ENCODE assay signal across 11 cellular contexts in the genomic region with DNA sequence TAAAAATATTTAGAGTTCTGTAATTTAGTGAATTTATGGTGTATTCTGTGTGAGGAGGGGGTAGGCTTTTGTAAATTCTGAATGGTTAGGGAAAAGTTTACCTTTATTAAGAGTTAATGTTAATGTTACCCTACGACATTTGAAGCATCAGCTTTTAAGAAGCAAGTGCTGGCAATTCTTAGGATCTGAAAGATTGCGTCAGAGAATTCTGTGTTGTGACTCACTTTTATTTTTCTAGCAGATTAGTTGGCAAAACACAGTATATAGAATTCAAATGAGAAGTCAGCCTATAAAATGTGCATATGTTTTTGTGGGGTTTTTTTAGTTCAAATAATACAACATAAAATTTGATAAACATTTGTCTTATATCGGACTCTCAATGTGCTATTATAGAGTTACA.
DNase-seq lines count a peak whose midpoint lies in the region; ATAC-seq and TF ChIP-seq lines count a peak whose summit lies in the region.
"Had no signal": no experiment of that assay in that cellular context is flagged by ENCODE, and none has a peak within 500 bp of the region (broad histone marks: within the 10 kb centered on the region; RNA-seq: fewer than 3 reads in every experiment).

No MANE protein-coding gene starts in this region.

- no peak overlapping the region for H3K4me3 ChIP-seq in retinal pigment epithelial cell (ENCODE audit: low read length)

- DNase-seq in EL (peak; percentile 76), NCI-H460 (ENCODE audit: extremely low read depth, low read depth) (peak; percentile 64), retinal pigment epithelial cell (ENCODE audit: low read depth) (peak; percentile 41), DMS153 treated with DMSO at 0.1 percent for 48 hours (lab: John Stamatoyannopoulos, UW; ENCODE audit: unreplicated experiment) (no peak), NCI-H82 treated with DMSO at 0.1 percent for 48 hours (lab: John Stamatoyannopoulos, UW; ENCODE audit: unreplicated experiment) (no peak), epidermal melanocyte (ENCODE audit: insufficient read length, low spot score) (no peak)
- DNase-seq in effector memory CD8-positive, alpha-beta T cell = no peak
- DNase-seq: H9, KBM-7, natural killer cell had no signal

- no peaks in the 10 kb centered on the region for H3K27me3 Mint-ChIP-seq in effector memory CD8-positive, alpha-beta T cell

- peaks cover 17 to 52% of the 10 kb centered on the region in 2 donors for H3K4me1 Mint-ChIP-seq in effector memory CD8-positive, alpha-beta T cell (ENCODE audit: low read depth in 2 of 2)
- H3K4me1 Mint-ChIP-seq: H9 had no signal

- TF ChIP-seq CTCF in retinal pigment epithelial cell (conservative IDR thresholded peaks at IDR 0.05; ENCODE audit: low read depth, low read length) = no peak

- H3K27ac Mint-ChIP-seq in effector memory CD8-positive, alpha-beta T cell = peak overlapping the region; percentile 13 to 50
- H3K27ac Mint-ChIP-seq: H9 had no signal

- no peaks in the 10 kb centered on the region for H3K9me3 Mint-ChIP-seq in effector memory CD8-positive, alpha-beta T cell
- H3K9me3 Mint-ChIP-seq: H9, natural killer cell had no signal

- H3K4me3 Mint-ChIP-seq in effector memory CD8-positive, alpha-beta T cell = no peak overlapping the region
- H3K4me3 Mint-ChIP-seq: H9, natural killer cell had no signal

- peaks cover 10% of the 10 kb centered on the region for H3K36me3 Mint-ChIP-seq in effector memory CD8-positive, alpha-beta T cell (ENCODE audit: insufficient read depth)
- H3K36me3 Mint-ChIP-seq: natural killer cell had no signal

- no peak for ATAC-seq in effector memory CD8-positive, alpha-beta T cell (replicated peaks)
- ATAC-seq in HG03095 (IDR thresholded peaks at IDR 0.05; ENCODE audit: unreplicated experiment) = no peak
- ATAC-seq: natural killer cell had no signal

Comparison
In these comparisons a context has a peak if more than half of its experiments do, and no peak if none do; other contexts are left out.
1. DNase-seq: peak in EL (single experiment), NCI-H460 (single experiment) and retinal pigment epithelial cell (single experiment); none in effector memory CD8-positive, alpha-beta T cell (0 of 3), DMS153 treated with DMSO at 0.1 percent for 48 hours (single experiment), NCI-H82 treated with DMSO at 0.1 percent for 48 hours (single experiment) and epidermal melanocyte (single experiment).